ENCODE assay signal across 8 cellular contexts in the genomic region with DNA sequence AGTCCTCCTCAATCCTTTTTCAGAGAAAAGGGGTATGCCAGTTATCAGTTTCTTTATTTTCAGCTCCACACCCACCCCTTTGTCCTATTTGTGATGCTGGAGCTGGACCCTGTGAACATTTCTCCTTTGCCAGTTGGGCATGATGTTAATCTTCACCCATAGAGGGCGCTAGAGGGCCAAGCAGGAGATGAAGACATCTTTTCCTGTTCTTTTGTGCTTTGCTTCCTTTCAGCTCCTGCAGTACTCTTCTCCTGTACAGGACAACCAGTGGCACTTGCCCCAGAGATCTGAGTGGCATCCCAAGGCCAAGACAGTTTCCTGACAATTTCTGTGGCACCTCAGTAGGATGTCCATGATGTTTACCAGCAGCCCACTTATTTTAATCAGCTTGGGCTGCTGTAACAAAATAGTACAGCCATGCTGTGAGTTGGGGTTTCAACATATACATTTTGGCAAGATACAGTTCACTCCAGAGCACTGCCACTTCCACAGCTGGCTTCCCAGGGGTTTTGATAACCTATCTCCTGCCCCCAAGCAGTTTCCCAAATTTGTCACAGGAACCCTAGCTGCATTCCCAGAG.
DNase-seq lines count a peak whose midpoint lies in the region; ATAC-seq and TF ChIP-seq lines count a peak whose summit lies in the region.

No MANE protein-coding gene starts in this region.

- peak; percentile 91 for TF ChIP-seq RAD21 in Ishikawa (IDR thresholded peaks at IDR 0.05; ENCODE audit: low read depth)

- DNase-seq in DMS53 (lab: John Stamatoyannopoulos, UW) (peak; percentile 81), RKO (ENCODE audit: low spot score) (peak; percentile 80), glomerular visceral epithelial cell (ENCODE audit: extremely low spot score) (peak; percentile 78), smooth muscle cell of the brain vasculature (ENCODE audit: low read depth, low spot score) (peak; percentile 46)
- DNase-seq in activated T-helper 9 cell treated with anti-CD3 and anti-CD28 coated beads, Interleukin-2, amount 50 U/mL, for 16 hours (ENCODE audit: low read depth): peak; percentile 24

- ATAC-seq in HG02642 (IDR thresholded peaks at IDR 0.05; ENCODE audit: poor library complexity, unreplicated experiment) (no peak), HG03045 (IDR thresholded peaks at IDR 0.05; ENCODE audit: unreplicated experiment) (no peak)

- no peak for TF ChIP-seq EP300 in Ishikawa (IDR thresholded peaks at IDR 0.05; ENCODE audit: borderline replicate concordance)

TF ChIP-seq in Ishikawa, 13 proteins besides CTCF, POLR2A, EP300 and RAD21:
- TF ChIP-seq TEAD4 (IDR thresholded peaks at IDR 0.05) (no peak), YY1 (IDR thresholded peaks at IDR 0.05; ENCODE audit: low read depth) (peak; percentile 48; the same call in 1 of the 2 replicates)

Comparison
In these comparisons a context has a peak if more than half of its experiments do, and no peak if none do; other contexts are left out.
1. DNase-seq: peak in every context shown above with its lines; median percentile 81 in DMS53; 80 in RKO; 78 in glomerular visceral epithelial cell; 46 in smooth muscle cell of the brain vasculature; 24 in activated T-helper 9 cell treated with anti-CD3 and anti-CD28 coated beads, Interleukin-2, amount 50 U/mL, for 16 hours.